ENCODE assay signal across 19 cellular contexts in the genomic region with DNA sequence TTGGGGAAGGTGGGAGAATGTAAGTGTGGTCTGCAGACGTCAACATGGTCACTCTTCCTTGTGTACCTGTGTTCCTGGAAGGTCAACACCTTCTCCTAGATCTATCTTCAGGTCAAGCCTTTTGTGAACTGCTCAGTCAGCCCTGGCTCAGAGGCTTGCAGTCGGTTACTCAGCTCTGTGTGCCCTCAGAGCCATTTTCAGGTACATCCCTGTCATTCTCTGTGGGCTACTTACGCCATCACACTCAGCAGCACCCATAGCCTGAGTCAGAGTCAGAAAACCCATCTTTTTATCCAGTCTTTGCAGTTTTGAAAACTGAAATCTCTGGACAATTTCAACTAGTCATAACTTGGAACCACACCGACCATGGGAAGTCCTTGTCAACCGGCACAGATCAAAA. TPM values are rescaled to one million over a fixed set of nuclear protein-coding genes. Genes with fewer than 3 reads are reported as not detected.
DNase-seq lines count a peak whose midpoint lies in the region; ATAC-seq, FAIRE-seq and TF ChIP-seq lines count a peak whose summit lies in the region.
"Had no signal": no experiment of that assay in that cellular context is flagged by ENCODE, and none has a peak within 500 bp of the region (broad histone marks: within the 10 kb centered on the region; RNA-seq: fewer than 3 reads in every experiment).

No MANE protein-coding gene starts in this region.

- no peak for DNase-seq in A549 (ENCODE audit: low read depth in 1 of 2, low spot score in 1 of 2)
- peak; percentile 26 for DNase-seq in islet precursor cell
- no peak for DNase-seq in Right ventricle myocardium superior
- DNase-seq in retina, result no peak
- no peak for DNase-seq in activated naive CD8-positive, alpha-beta T cell treated with anti-CD3 and anti-CD28 coated beads, Interleukin-2, amount 50 U/mL, for 24 hours
- no peak for DNase-seq in T-helper 9 cell
- DNase-seq: Caco-2; CD8-positive, alpha-beta memory T cell; DND-41; GDM1 had no signal

- TF ChIP-seq POLR2A in A549 (IDR thresholded peaks at IDR 0.05; ENCODE audit: low read length), result no peak

- H3K36me3 Mint-ChIP-seq in activated T-helper 17 cell treated with anti-CD3 and anti-CD28 coated beads, Interleukin-2, amount 50 U/mL, for 72 hours (ENCODE audit: low read depth), result no peaks in the 10 kb centered on the region
- no peaks in the 10 kb centered on the region for H3K36me3 Mint-ChIP-seq in activated naive CD8-positive, alpha-beta T cell treated with anti-CD3 and anti-CD28 coated beads, Interleukin-2, amount 50 U/mL, for 24 hours (ENCODE audit: low read depth)
- H3K36me3 Mint-ChIP-seq: CD8-positive, alpha-beta memory T cell had no signal

- TF ChIP-seq RAD21 in A549 (conservative IDR thresholded peaks at IDR 0.05 in 1 of 2, IDR thresholded peaks at IDR 0.05 in 1 of 2), result no peak

- H3K4me2 ChIP-seq in A549, result no peak overlapping the region

- H3K4me1 ChIP-seq in A549, result no peaks in the 10 kb centered on the region
- H3K4me1 ChIP-seq: Caco-2 had no signal

- WGBS in A549 (ENCODE audit: missing lambda C conversion rate), result 54% methylated on average over 5 of the region's 5 CpGs

- TF ChIP-seq EP300 in A549 (IDR thresholded peaks at IDR 0.05), result no peak

- peaks cover 10% of the 10 kb centered on the region for H3K27me3 Mint-ChIP-seq in activated T-helper 17 cell treated with anti-CD3 and anti-CD28 coated beads, Interleukin-2, amount 50 U/mL, for 72 hours
- peaks cover 9% of the 10 kb centered on the region for H3K27me3 Mint-ChIP-seq in activated naive CD8-positive, alpha-beta T cell treated with anti-CD3 and anti-CD28 coated beads, Interleukin-2, amount 50 U/mL, for 24 hours

- no peaks in the 10 kb centered on the region for H3K4me1 Mint-ChIP-seq in activated T-helper 17 cell treated with anti-CD3 and anti-CD28 coated beads, Interleukin-2, amount 50 U/mL, for 72 hours
- no peaks in the 10 kb centered on the region for H3K4me1 Mint-ChIP-seq in activated naive CD8-positive, alpha-beta T cell treated with anti-CD3 and anti-CD28 coated beads, Interleukin-2, amount 50 U/mL, for 24 hours
- H3K4me1 Mint-ChIP-seq: CD8-positive, alpha-beta memory T cell had no signal

- no peaks in the 10 kb centered on the region for H3K9me3 ChIP-seq in A549
- H3K9me3 ChIP-seq: Caco-2 had no signal

- TF ChIP-seq CTCF in A549 (IDR thresholded peaks at IDR 0.05) (no peak), C4-2B (conservative IDR thresholded peaks at IDR 0.05) (no peak)

- H3K27ac ChIP-seq in A549 (no peak overlapping the region), C4-2B (peak overlapping the region; percentile 52)

- POLR2A ChIA-PET in A549 (lab: Yijun Ruan, JAX), result no interaction called here

- no peak overlapping the region for H3K4me3 Mint-ChIP-seq in activated T-helper 17 cell treated with anti-CD3 and anti-CD28 coated beads, Interleukin-2, amount 50 U/mL, for 72 hours
- H3K4me3 Mint-ChIP-seq in activated naive CD8-positive, alpha-beta T cell treated with anti-CD3 and anti-CD28 coated beads, Interleukin-2, amount 50 U/mL, for 24 hours, result no peak overlapping the region
- H3K4me3 Mint-ChIP-seq: CD8-positive, alpha-beta memory T cell had no signal

- no peak for ATAC-seq in A549
- peak; percentile 69 for ATAC-seq in activated T-helper 17 cell treated with anti-CD3 and anti-CD28 coated beads, Interleukin-2, amount 50 U/mL, for 72 hours (replicated peaks)
- ATAC-seq in Right ventricle myocardium superior (ENCODE audit: poor library complexity), result no peak
- ATAC-seq in activated naive CD8-positive, alpha-beta T cell treated with anti-CD3 and anti-CD28 coated beads, Interleukin-2, amount 50 U/mL, for 24 hours, result no peak
- ATAC-seq: HepG2 had no signal

- H3K4me3 ChIP-seq in A549, result no peak overlapping the region

- FAIRE-seq in A549 (lab: Jason Lieb, UNC), result peak; percentile 36
- FAIRE-seq: GM12892, GM19239, H54, HepG2, HTR-8/SVneo had no signal

- no peaks in the 10 kb centered on the region for H3K9me3 Mint-ChIP-seq in activated T-helper 17 cell treated with anti-CD3 and anti-CD28 coated beads, Interleukin-2, amount 50 U/mL, for 72 hours
- H3K9me3 Mint-ChIP-seq in activated naive CD8-positive, alpha-beta T cell treated with anti-CD3 and anti-CD28 coated beads, Interleukin-2, amount 50 U/mL, for 24 hours, result no peaks in the 10 kb centered on the region
- H3K9me3 Mint-ChIP-seq: CD8-positive, alpha-beta memory T cell had no signal

- CTCF ChIA-PET in A549 (lab: Yijun Ruan, JAX), result interaction anchor here (1.1 to 1.8 kb wide), 2 partner anchors 15 to 124 kb away, joined by 3 to 8 read pairs; no protein-coding TSS in a partner anchor

- intact Hi-C loops in Right ventricle myocardium superior (cut with DNase I), result no loop called here

- no peak overlapping the region for H3K27ac Mint-ChIP-seq in activated T-helper 17 cell treated with anti-CD3 and anti-CD28 coated beads, Interleukin-2, amount 50 U/mL, for 72 hours
- H3K27ac Mint-ChIP-seq in activated naive CD8-positive, alpha-beta T cell treated with anti-CD3 and anti-CD28 coated beads, Interleukin-2, amount 50 U/mL, for 24 hours, result no peak overlapping the region
- H3K27ac Mint-ChIP-seq: CD8-positive, alpha-beta memory T cell had no signal

TF ChIP-seq in A549, 52 proteins besides CTCF, POLR2A, EP300 and RAD21 (continues in another document):
- TF ChIP-seq KDM5A (IDR thresholded peaks at IDR 0.05) (no peak), ZC3H11A (IDR thresholded peaks at IDR 0.05) (no peak), ZNF302 (CRISPR knock-in tag; IDR thresholded peaks at IDR 0.05) (no peak), EHF (CRISPR knock-in tag; IDR thresholded peaks at IDR 0.05) (no peak), JUN (IDR thresholded peaks at IDR 0.05) (no peak), TP53 (CRISPR knock-in tag; IDR thresholded peaks at IDR 0.05) (no peak), BHLHE40 (IDR thresholded peaks at IDR 0.05; ENCODE audit: low read depth, low read length) (no peak), MAFK (IDR thresholded peaks at IDR 0.05; ENCODE audit: partially characterized antibody) (no peak), FOSB (CRISPR knock-in tag; IDR thresholded peaks at IDR 0.05) (no peak), HOXB5 (CRISPR knock-in tag; IDR thresholded peaks at IDR 0.05) (no peak), PHF8 (IDR thresholded peaks at IDR 0.05; ENCODE audit: borderline replicate concordance, low read depth) (no peak), NFE2L2 (conservative IDR thresholded peaks at IDR 0.05; ENCODE audit: low read length) (no peak), CBX2 (IDR thresholded peaks at IDR 0.05; ENCODE audit: borderline replicate concordance, low read depth) (no peak)
- TF ChIP-seq, protein P1, sequence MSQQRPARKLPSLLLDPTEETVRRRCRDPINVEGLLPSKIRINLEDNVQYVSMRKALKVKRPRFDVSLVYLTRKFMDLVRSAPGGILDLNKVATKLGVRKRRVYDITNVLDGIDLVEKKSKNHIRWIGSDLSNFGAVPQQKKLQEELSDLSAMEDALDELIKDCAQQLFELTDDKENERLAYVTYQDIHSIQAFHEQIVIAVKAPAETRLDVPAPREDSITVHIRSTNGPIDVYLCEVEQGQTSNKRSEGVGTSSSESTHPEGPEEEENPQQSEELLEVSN (IDR thresholded peaks at IDR 0.05; ENCODE audit: borderline replicate concordance, low read depth), result no peak
- TF ChIP-seq, protein P2, sequence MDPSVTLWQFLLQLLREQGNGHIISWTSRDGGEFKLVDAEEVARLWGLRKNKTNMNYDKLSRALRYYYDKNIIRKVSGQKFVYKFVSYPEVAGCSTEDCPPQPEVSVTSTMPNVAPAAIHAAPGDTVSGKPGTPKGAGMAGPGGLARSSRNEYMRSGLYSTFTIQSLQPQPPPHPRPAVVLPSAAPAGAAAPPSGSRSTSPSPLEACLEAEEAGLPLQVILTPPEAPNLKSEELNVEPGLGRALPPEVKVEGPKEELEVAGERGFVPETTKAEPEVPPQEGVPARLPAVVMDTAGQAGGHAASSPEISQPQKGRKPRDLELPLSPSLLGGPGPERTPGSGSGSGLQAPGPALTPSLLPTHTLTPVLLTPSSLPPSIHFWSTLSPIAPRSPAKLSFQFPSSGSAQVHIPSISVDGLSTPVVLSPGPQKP (IDR thresholded peaks at IDR 0.05; ENCODE audit: low read depth, low read length), result no peak
- TF ChIP-seq, protein P3, sequence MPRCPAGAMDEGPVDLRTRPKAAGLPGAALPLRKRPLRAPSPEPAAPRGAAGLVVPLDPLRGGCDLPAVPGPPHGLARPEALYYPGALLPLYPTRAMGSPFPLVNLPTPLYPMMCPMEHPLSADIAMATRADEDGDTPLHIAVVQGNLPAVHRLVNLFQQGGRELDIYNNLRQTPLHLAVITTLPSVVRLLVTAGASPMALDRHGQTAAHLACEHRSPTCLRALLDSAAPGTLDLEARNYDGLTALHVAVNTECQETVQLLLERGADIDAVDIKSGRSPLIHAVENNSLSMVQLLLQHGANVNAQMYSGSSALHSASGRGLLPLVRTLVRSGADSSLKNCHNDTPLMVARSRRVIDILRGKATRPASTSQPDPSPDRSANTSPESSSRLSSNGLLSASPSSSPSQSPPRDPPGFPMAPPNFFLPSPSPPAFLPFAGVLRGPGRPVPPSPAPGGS (IDR thresholded peaks at IDR 0.05), result no peak
- TF ChIP-seq, protein P4, sequence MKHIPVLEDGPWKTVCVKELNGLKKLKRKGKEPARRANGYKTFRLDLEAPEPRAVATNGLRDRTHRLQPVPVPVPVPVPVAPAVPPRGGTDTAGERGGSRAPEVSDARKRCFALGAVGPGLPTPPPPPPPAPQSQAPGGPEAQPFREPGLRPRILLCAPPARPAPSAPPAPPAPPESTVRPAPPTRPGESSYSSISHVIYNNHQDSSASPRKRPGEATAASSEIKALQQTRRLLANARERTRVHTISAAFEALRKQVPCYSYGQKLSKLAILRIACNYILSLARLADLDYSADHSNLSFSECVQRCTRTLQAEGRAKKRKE (CRISPR knock-in tag; IDR thresholded peaks at IDR 0.05; ENCODE audit: low read depth), result no peak

RNA-seq across cellular contexts. Expression of a gene that starts 35.3 kb away (rescaled TPM):
- polyA plus RNA-seq in A549 (2011; rRNA removed) (0.14 and 0.24 TPM in 2 replicates), A549 (2017; fragmentation: RNase III; extraction: RNeasy Plus Mini Kit Qiagen cat#74134 plus additional on column Dnase treatment) (0.03 TPM in 1 of 3 replicates, not detected in the others)
- polyA plus RNA-seq in A549 (2012; cell fraction: cytosol; rRNA removed), result 0.01 TPM in 1 of 2 replicates, not detected in the other
- polyA plus RNA-seq in A549 (2012; cell fraction: nucleus; rRNA removed), result 0.06 and 0.10 TPM in 2 replicates
- polyA minus RNA-seq in A549 (2011; rRNA and poly(A)+ RNA removed), result 0.08 and 0.15 TPM in 2 replicates
- total RNA-seq in activated T-helper 17 cell treated with anti-CD3 and anti-CD28 coated beads, Interleukin-2, amount 50 U/mL, for 72 hours, result under 1 TPM in 1 of 2 donors, not detected in 1; 0.16 TPM
- total RNA-seq in Right ventricle myocardium superior, result not detected
- total RNA-seq: CD8-positive, alpha-beta memory T cell; HepG2 had no signal
- polyA plus RNA-seq: BJ; CD8-positive, alpha-beta memory T cell; HepG2 had no signal

RNA-seq across cellular contexts. Expression of a gene that starts 49.6 kb away (rescaled TPM):
- not detected in 2 replicates for polyA plus RNA-seq in A549 (2011; rRNA removed)
- not detected in 2 replicates for polyA plus RNA-seq in A549 (2012; cell fraction: cytosol; rRNA removed)
- polyA plus RNA-seq in A549 (2012; cell fraction: nucleus; rRNA removed), result not detected in 2 replicates
- polyA plus RNA-seq in A549 (2017; fragmentation: RNase III; extraction: RNeasy Plus Mini Kit Qiagen cat#74134 plus additional on column Dnase treatment), result not detected in 3 replicates
- not detected in 2 replicates for polyA minus RNA-seq in A549 (2011; rRNA and poly(A)+ RNA removed)
- total RNA-seq in activated T-helper 17 cell treated with anti-CD3 and anti-CD28 coated beads, Interleukin-2, amount 50 U/mL, for 72 hours, result not detected
- total RNA-seq in Right ventricle myocardium superior, result not detected
- total RNA-seq: A673; Caco-2; CD8-positive, alpha-beta memory T cell; HepG2 had no signal
- polyA plus RNA-seq: BJ; CD8-positive, alpha-beta memory T cell; HepG2 had no signal
